In genomic region chr14:78022059-78022458, GRCh38 we compare ENCODE assay signal across 9 cellular contexts.
DNase-seq lines count a peak whose midpoint lies in the region; ATAC-seq and TF ChIP-seq lines count a peak whose summit lies in the region.
"Had no signal": no experiment of that assay in that cellular context is flagged by ENCODE, and none has a peak within 500 bp of the region (broad histone marks: within the 10 kb centered on the region; RNA-seq: fewer than 3 reads in every experiment).

No MANE protein-coding gene starts in this region.

- no peaks in the 10 kb centered on the region for H4K20me1 ChIP-seq in IMR-90 (ENCODE audit: insufficient read depth, low read length)
- H4K20me1 ChIP-seq: BLaER1 had no signal

- H3K4ac ChIP-seq in IMR-90 (ENCODE audit: low read depth, low read length) = no peak overlapping the region

- H4K91ac ChIP-seq in IMR-90 (ENCODE audit: insufficient read depth, low read depth, low read length) = no peak overlapping the region

- DNase-seq in SIG-M5 treated with dmso at 0.1 percent for 504 hours (lab: John Stamatoyannopoulos, UW; ENCODE audit: unreplicated experiment) (peak; percentile 64), SIG-M5 (lab: John Stamatoyannopoulos, UW) (no peak), IMR-90 (peak; percentile 16), NOMO-1 treated with DMSO at 0.1 percent for 48 hours (lab: John Stamatoyannopoulos, UW; ENCODE audit: unreplicated experiment) (peak; percentile 77), astrocyte of the hippocampus (ENCODE audit: low read depth, low spot score) (peak; percentile 84), left kidney (ENCODE audit: low read depth, low spot score) (peak; percentile 82)
- peak; percentile 37 for DNase-seq in stimulated activated naive B cell treated with anti-CD40 and anti-IgM and Interleukin-4, amounts not matched to agents 10 μg/mL and 1 μg/mL and 100 μg/mL, for 72 hours

- no peak overlapping the region for H3K18ac ChIP-seq in IMR-90 (ENCODE audit: low read depth, low read length)

- in situ Hi-C loops in IMR-90 (cut with MboI; ENCODE audit: low sequenced_read_pairs) = no loop called here

- H3K79me1 ChIP-seq in IMR-90 (ENCODE audit: low read depth in 1 of 2, low read length in 2 of 2) = no peaks in the 10 kb centered on the region

- no peak overlapping the region for H4K8ac ChIP-seq in IMR-90 (ENCODE audit: low read depth in 2 of 2, low read length in 2 of 2)

- POLR2A ChIA-PET in IMR-90 (lab: Charles Lee; ENCODE audit: unreplicated experiment) = no interaction called here

- H2BK20ac ChIP-seq in IMR-90 (ENCODE audit: low read depth, low read length) = no peak overlapping the region

- no peak overlapping the region for H2AFZ ChIP-seq in IMR-90 (replicated peaks; ENCODE audit: low read length, poor library complexity)

- peaks cover 3% of the 10 kb centered on the region for H3K9me3 ChIP-seq in IMR-90 (ENCODE audit: control insufficient read depth, insufficient read depth, low read length)
- H3K9me3 ChIP-seq: BLaER1 had no signal

- H3K9ac ChIP-seq in IMR-90 (ENCODE audit: low read depth, low read length) = no peak overlapping the region
- H3K9ac ChIP-seq: BLaER1 had no signal

- H3K4me1 ChIP-seq in IMR-90 (ENCODE audit: control insufficient read depth, insufficient read depth, low read length) = no peaks in the 10 kb centered on the region
- H3K4me1 ChIP-seq: BLaER1 had no signal

- H2BK120ac ChIP-seq in IMR-90 (ENCODE audit: low read depth, low read length) = no peak overlapping the region

- no peaks in the 10 kb centered on the region for H3K4me1 Mint-ChIP-seq in stimulated activated naive B cell treated with anti-CD40 and anti-IgM and Interleukin-4, amounts not matched to agents 10 μg/mL and 1 μg/mL and 100 μg/mL, for 72 hours

- no CpG with 5 or more reads among the region's 5 CpGs for WGBS in IMR-90 (ENCODE audit: extremely low coverage in 2 of 2, insufficient read length in 1 of 2), 2 experiments

- CTCF ChIA-PET in IMR-90 (lab: Yijun Ruan, JAX) = no interaction called here

- no peak overlapping the region for H3K23ac ChIP-seq in IMR-90 (ENCODE audit: low read depth, low read length)

- H4K5ac ChIP-seq in IMR-90 (ENCODE audit: low read depth, low read length) = no peak overlapping the region

- peak; percentile 48 for TF ChIP-seq CTCF in IMR-90 (conservative IDR thresholded peaks at IDR 0.05; ENCODE audit: low read depth, low read length)

- H3K27ac ChIP-seq in IMR-90 (ENCODE audit: insufficient read depth, low read length) = no peak overlapping the region
- H3K27ac ChIP-seq: BLaER1 had no signal

- no peak overlapping the region for H2BK15ac ChIP-seq in IMR-90 (ENCODE audit: low read depth, low read length)

- no peaks in the 10 kb centered on the region for H3K36me3 ChIP-seq in IMR-90 (ENCODE audit: control insufficient read depth, insufficient read depth, low read length)
- H3K36me3 ChIP-seq: BLaER1 had no signal

- no peaks in the 10 kb centered on the region for H3K27me3 ChIP-seq in IMR-90 (ENCODE audit: control insufficient read depth, insufficient read depth, low read length)
- H3K27me3 ChIP-seq: BLaER1 had no signal

- no peak overlapping the region for H3K14ac ChIP-seq in IMR-90 (replicated peaks; ENCODE audit: low read depth, low read length)

- no peak overlapping the region for H2BK5ac ChIP-seq in IMR-90 (ENCODE audit: low read depth, low read length, poor library complexity, severe bottlenecking)

- H2AK9ac ChIP-seq in IMR-90 (replicated peaks; ENCODE audit: low read depth, low read length, poor library complexity) = no peak overlapping the region

- no TSS peak for BruUV-seq in IMR-90 (replicated peaks; lab: Mats Ljungman, UMichigan)

- TF ChIP-seq POLR2A in IMR-90 (IDR thresholded peaks at IDR 0.05; ENCODE audit: low read depth, low read length) = no peak

- no peaks in the 10 kb centered on the region for H3K9me3 Mint-ChIP-seq in stimulated activated naive B cell treated with anti-CD40 and anti-IgM and Interleukin-4, amounts not matched to agents 10 μg/mL and 1 μg/mL and 100 μg/mL, for 72 hours

- dilution Hi-C loops in IMR-90 (cut with HindIII; ENCODE audit: low sequenced_read_pairs, unreplicated experiment) = no loop called here

- no peaks in the 10 kb centered on the region for H3K36me3 Mint-ChIP-seq in stimulated activated naive B cell treated with anti-CD40 and anti-IgM and Interleukin-4, amounts not matched to agents 10 μg/mL and 1 μg/mL and 100 μg/mL, for 72 hours

- no peak overlapping the region for H3K4me3 ChIP-seq in IMR-90 (ENCODE audit: insufficient read depth, low read depth, low read length)
- H3K4me3 ChIP-seq: BLaER1 had no signal

- no peak overlapping the region for H2AK5ac ChIP-seq in IMR-90 (ENCODE audit: low read depth, low read length)

- peak; percentile 50 for TF ChIP-seq RAD21 in IMR-90 (IDR thresholded peaks at IDR 0.05; ENCODE audit: low read length)

- no peak overlapping the region for H3K27ac Mint-ChIP-seq in stimulated activated naive B cell treated with anti-CD40 and anti-IgM and Interleukin-4, amounts not matched to agents 10 μg/mL and 1 μg/mL and 100 μg/mL, for 72 hours

- H3K56ac ChIP-seq in IMR-90 (ENCODE audit: extremely low read depth, insufficient read depth, low read length) = no peak overlapping the region

- no peaks in the 10 kb centered on the region for H3K9me1 ChIP-seq in IMR-90 (ENCODE audit: insufficient read depth, low read length)

- H3K4me2 ChIP-seq in IMR-90 (ENCODE audit: low read depth, low read length) = no peak overlapping the region
- H3K4me2 ChIP-seq: BLaER1 had no signal

- intact Hi-C loops in IMR-90 (cut with micrococcal nuclease) = loop anchor here (10.0 kb wide), 1 partner anchor 157 kb away; no protein-coding TSS in a partner anchor

- H3K27me3 Mint-ChIP-seq in stimulated activated naive B cell treated with anti-CD40 and anti-IgM and Interleukin-4, amounts not matched to agents 10 μg/mL and 1 μg/mL and 100 μg/mL, for 72 hours = peaks cover 5 to 9% of the 10 kb centered on the region in 2 donors

- ATAC-seq in GM21447 (IDR thresholded peaks at IDR 0.05; ENCODE audit: unreplicated experiment) (peak; percentile 85), IMR-90 (ENCODE audit: low read depth) (no peak; the same call in 1 of the 2 replicates)
- peak; percentile 86 to 93 for ATAC-seq in stimulated activated naive B cell treated with anti-CD40 and anti-IgM and Interleukin-4, amounts not matched to agents 10 μg/mL and 1 μg/mL and 100 μg/mL, for 72 hours (replicated peaks)

- no peak overlapping the region for H3K4me3 Mint-ChIP-seq in stimulated activated naive B cell treated with anti-CD40 and anti-IgM and Interleukin-4, amounts not matched to agents 10 μg/mL and 1 μg/mL and 100 μg/mL, for 72 hours

TF ChIP-seq in IMR-90, 13 proteins besides CTCF, POLR2A, EP300 and RAD21:
- TF ChIP-seq SMC3 (IDR thresholded peaks at IDR 0.05; ENCODE audit: low read depth, low read length) (peak; percentile 30; the same call in 1 of the 2 replicates), ELK1 (IDR thresholded peaks at IDR 0.05; ENCODE audit: borderline replicate concordance, low read depth, low read length) (no peak), BHLHE40 (IDR thresholded peaks at IDR 0.05; ENCODE audit: low read depth, low read length) (no peak)
